Comparison of ENCODE assay signal across 15 cellular contexts in genomic region chr1:167770127-167770526, GRCh38.
"Had no signal": no experiment of that assay in that cellular context is flagged by ENCODE, and none has a peak within 500 bp of the region (broad histone marks: within the 10 kb centered on the region; RNA-seq: fewer than 3 reads in every experiment).

No MANE protein-coding gene starts in this region.

- H3K9me3 Mint-ChIP-seq: activated CD4-positive, alpha-beta memory T cell treated with anti-CD3 and anti-CD28 coated beads for 36 hours; activated naive CD8-positive, alpha-beta T cell treated with anti-CD3 and anti-CD28 coated beads, Interleukin-2, amount 10 ng/mL, durations not matched to agents 7 days and 5 days; natural killer cell treated with Interleukin-12 subunit alpha and Interleukin-12 subunit beta and Interleukin-15 and Interleukin-18, amount 100 ng/mL, for 72 hours; T-helper 2 cell treated with Interferon-gamma antibody and Interleukin-4, amounts not matched to agents 5 μg/mL and 100 μg/mL, for 36 hours had no signal

- DNase-seq: activated CD4-positive, alpha-beta memory T cell treated with anti-CD3 and anti-CD28 coated beads for 36 hours; activated CD4-positive, alpha-beta T cell treated with anti-CD3 and anti-CD28 coated beads for 1 hour; activated gamma-delta T cell; activated naive CD8-positive, alpha-beta T cell treated with anti-CD3 and anti-CD28 coated beads, Interleukin-2, amount 10 ng/mL, durations not matched to agents 7 days and 5 days; activated T-cell treated with anti-CD3 and anti-CD28 coated beads, Interleukin-2, amount 50 U/mL, for 48 hours; aorta; dermis blood vessel endothelial cell; mammary epithelial cell; psoas muscle; stimulated activated naive CD8-positive, alpha-beta T cell treated with anti-CD3 and anti-CD28 coated beads, Interleukin-15, Interleukin-2, amounts not matched to agents 100 U/mL and 50 U/mL, for 24 hours; upper lobe of left lung had no signal

- H3K36me3 ChIP-seq: breast epithelium had no signal

- H3K9me3 ChIP-seq: breast epithelium, psoas muscle, suprapubic skin, upper lobe of left lung had no signal

- H3K4me1 ChIP-seq: psoas muscle had no signal

- H3K4me3 Mint-ChIP-seq: activated CD4-positive, alpha-beta memory T cell treated with anti-CD3 and anti-CD28 coated beads for 36 hours; activated naive CD8-positive, alpha-beta T cell treated with anti-CD3 and anti-CD28 coated beads, Interleukin-2, amount 10 ng/mL, durations not matched to agents 7 days and 5 days; natural killer cell treated with Interleukin-12 subunit alpha and Interleukin-12 subunit beta and Interleukin-15 and Interleukin-18, amount 100 ng/mL, for 72 hours; T-helper 2 cell treated with Interferon-gamma antibody and Interleukin-4, amounts not matched to agents 5 μg/mL and 100 μg/mL, for 36 hours had no signal

- H3K4me3 ChIP-seq: breast epithelium, psoas muscle, suprapubic skin, upper lobe of left lung had no signal

- H3K27ac Mint-ChIP-seq: activated CD4-positive, alpha-beta memory T cell treated with anti-CD3 and anti-CD28 coated beads for 36 hours; activated naive CD8-positive, alpha-beta T cell treated with anti-CD3 and anti-CD28 coated beads, Interleukin-2, amount 10 ng/mL, durations not matched to agents 7 days and 5 days; natural killer cell treated with Interleukin-12 subunit alpha and Interleukin-12 subunit beta and Interleukin-15 and Interleukin-18, amount 100 ng/mL, for 72 hours; T-helper 2 cell treated with Interferon-gamma antibody and Interleukin-4, amounts not matched to agents 5 μg/mL and 100 μg/mL, for 36 hours had no signal

- H3K27me3 Mint-ChIP-seq: activated CD4-positive, alpha-beta memory T cell treated with anti-CD3 and anti-CD28 coated beads for 36 hours; activated naive CD8-positive, alpha-beta T cell treated with anti-CD3 and anti-CD28 coated beads, Interleukin-2, amount 10 ng/mL, durations not matched to agents 7 days and 5 days; natural killer cell treated with Interleukin-12 subunit alpha and Interleukin-12 subunit beta and Interleukin-15 and Interleukin-18, amount 100 ng/mL, for 72 hours had no signal

- H3K27me3 ChIP-seq: breast epithelium, suprapubic skin, upper lobe of left lung had no signal
